Comparison of ENCODE assay signal across 8 cellular contexts in genomic region chr20:59939879-59940128, GRCh38. TPM values are rescaled to one million over a fixed set of nuclear protein-coding genes. Genes with fewer than 3 reads are reported as not detected.
DNase-seq lines count a peak whose midpoint lies in the region; ATAC-seq and TF ChIP-seq lines count a peak whose summit lies in the region.

No MANE protein-coding gene starts in this region.

- 0 to 5% methylated on average over 4 to 24 of the region's 24 CpGs for WGBS in body of pancreas, 2 donors
- no CpG with 5 or more reads among the region's 24 CpGs for WGBS in right lobe of liver (ENCODE audit: insufficient coverage, low coverage, low lambda C conversion rate, missing lambda C conversion rate)
- WGBS in transverse colon (ENCODE audit: low coverage in 1 of 2), 2 donors = 0% methylated on average over 13 of the region's 24 CpGs; no CpG with 5 or more reads in 1 of the 2 donors

- peak overlapping the region; percentile 78 to 93 (median 90) for H3K27ac ChIP-seq in body of pancreas
- H3K27ac ChIP-seq in right lobe of liver = peak overlapping the region; percentile 48 to 84 (median 80)
- H3K27ac ChIP-seq in transverse colon = peak overlapping the region; percentile 97 to 99 (median 98)

- TF ChIP-seq POLR2A in body of pancreas (IDR thresholded peaks at IDR 0.05) = no peak
- TF ChIP-seq POLR2A in right lobe of liver (IDR thresholded peaks at IDR 0.05) = no peak
- TF ChIP-seq POLR2A in transverse colon (IDR thresholded peaks at IDR 0.05) = no peak

- intact Hi-C loops in body of pancreas (cut with DNase I) (no loop called here), right lobe of liver (cut with DNase I) (no loop called here), transverse colon (cut with DNase I; ENCODE audit: low total_unique reads) (no loop called here)

- H3K9me3 ChIP-seq in body of pancreas = no peaks in the 10 kb centered on the region
- no peaks in the 10 kb centered on the region for H3K9me3 ChIP-seq in right lobe of liver
- no peaks in the 10 kb centered on the region for H3K9me3 ChIP-seq in transverse colon

- no peaks in the 10 kb centered on the region for H3K27me3 ChIP-seq in body of pancreas
- H3K27me3 ChIP-seq in right lobe of liver = no peaks in the 10 kb centered on the region
- no peaks in the 10 kb centered on the region for H3K27me3 ChIP-seq in transverse colon

- H3K4me3 ChIP-seq in body of pancreas = peak overlapping the region; percentile 11 to 33
- H3K4me3 ChIP-seq in right lobe of liver = peak overlapping the region; percentile 56 to 63 (median 57)
- H3K4me3 ChIP-seq in transverse colon = peak overlapping the region; percentile 59 to 86 (median 72)

- no peak for TF ChIP-seq CTCF in body of pancreas (IDR thresholded peaks at IDR 0.05)
- TF ChIP-seq CTCF in right lobe of liver (IDR thresholded peaks at IDR 0.05) = no peak
- TF ChIP-seq CTCF in transverse colon (IDR thresholded peaks at IDR 0.05) = no peak

- TF ChIP-seq EP300 in transverse colon (IDR thresholded peaks at IDR 0.05; ENCODE audit: low read depth) = no peak

- in situ Hi-C loops in transverse colon (cut with MboI; ENCODE audit: low pct_ligation_motif_present in 1 of 4, low pct_unique_long_range_greater_than_20kb in 1 of 4, low sequenced_read_pairs in 3 of 4) = no loop called here

- ATAC-seq in GM19468 (IDR thresholded peaks at IDR 0.05; ENCODE audit: extremely low read depth, unreplicated experiment) = peak; percentile 17
- ATAC-seq in HG03521 (IDR thresholded peaks at IDR 0.05; ENCODE audit: unreplicated experiment) = peak; percentile 17
- peak; percentile 24 for ATAC-seq in body of pancreas
- ATAC-seq in right lobe of liver = peak; percentile 13 to 28 (median 22)

- DNase-seq in CD1c-positive myeloid dendritic cell (ENCODE audit: extremely low spot score) (peak; percentile 46), body of pancreas (peak; percentile 37 to 52 (median 48)), right lobe of liver (peak; percentile 44 to 69 (median 52)), transverse colon (peak; percentile 46), NCI-H526 treated with DMSO at 0.1 percent for 48 hours (lab: John Stamatoyannopoulos, UW) (no peak), GOT3 (lab: John Stamatoyannopoulos, UW) (no peak)

- peaks cover 2 to 5% of the 10 kb centered on the region in 2 donors for H3K36me3 ChIP-seq in body of pancreas (replicated peaks in 1 of 2; ENCODE audit: insufficient read depth in 1 of 2, low read depth in 2 of 2)
- peaks cover 0 to 16% (median 3%) of the 10 kb centered on the region in 4 donors for H3K36me3 ChIP-seq in right lobe of liver
- peaks cover 0 to 24% (median 9%) of the 10 kb centered on the region in 4 donors for H3K36me3 ChIP-seq in transverse colon

- peaks cover 43% of the 10 kb centered on the region for H3K4me1 ChIP-seq in body of pancreas
- peaks cover 0 to 18% (median 0%) of the 10 kb centered on the region in 4 donors for H3K4me1 ChIP-seq in right lobe of liver
- H3K4me1 ChIP-seq in transverse colon = peaks cover 28 to 46% (median 29%) of the 10 kb centered on the region in 4 donors

RNA-seq across cellular contexts. Expression of gene PPP1R3D, which starts 0.3 kb away (rescaled TPM):
- total RNA-seq in body of pancreas = 1 to 10 TPM; 6.0 to 6.3 TPM
- 1 to 10 TPM in 3 of 6 experiments, under 1 TPM in 3; 0.51 to 1.6 (median 1.0) TPM for total RNA-seq in right lobe of liver
- 10 to 100 TPM in 2 of 4 donors, 1 to 10 TPM in 2; 6.0 to 17.6 (median 12.2) TPM for total RNA-seq in transverse colon

RNA-seq across cellular contexts. Expression of gene FAM217B, which starts 0.4 kb away (rescaled TPM):
- total RNA-seq in body of pancreas = 1 to 10 TPM; 2.6 to 3.6 TPM
- total RNA-seq in right lobe of liver = 1 to 10 TPM; 1.2 to 3.6 (median 2.2) TPM
- 10 to 100 TPM in 1 of 4 donors, 1 to 10 TPM in 3; 2.2 to 12.2 (median 6.2) TPM for total RNA-seq in transverse colon

RNA-seq across cellular contexts. Expression of gene SYCP2, which starts 6.4 kb away (rescaled TPM):
- total RNA-seq in body of pancreas = 10 to 100 TPM in 1 of 2 donors, 1 to 10 TPM in 1; 3.6 to 15.3 TPM
- total RNA-seq in right lobe of liver = under 1 TPM; 0.18 to 0.95 (median 0.63) TPM
- 1 to 10 TPM in 1 of 4 donors, under 1 TPM in 1, not detected in 2; 0.82 to 1.1 TPM for total RNA-seq in transverse colon

RNA-seq across cellular contexts. Expression of gene CDH26, which starts 18.4 kb away (rescaled TPM):
- total RNA-seq in body of pancreas (under 1 TPM; 0.26 to 0.33 TPM), right lobe of liver (under 1 TPM in 5 of 6 experiments, not detected in 1; 0.07 to 0.25 (median 0.12) TPM), transverse colon (1 to 10 TPM in 2 of 4 donors, not detected in 2; 1.4 to 1.9 TPM)

Comparison
In these comparisons a context has a peak if more than half of its experiments do, and no peak if none do; other contexts are left out.
1. DNase-seq: peak in CD1c-positive myeloid dendritic cell (single experiment), body of pancreas (4 of 4), right lobe of liver (3 of 3) and transverse colon (single experiment); none in NCI-H526 treated with DMSO at 0.1 percent for 48 hours (single experiment) and GOT3 (single experiment).
2. H3K4me3 ChIP-seq: peak in every context shown above with its lines; median percentile 72 in transverse colon; 57 in right lobe of liver; 22 in body of pancreas.
3. Peak in every context shown above with its lines, with median percentiles within 50 percentile points of each other: ATAC-seq and H3K27ac ChIP-seq.